ENCODE assay signal across 22 cellular contexts in genomic region chr4:55218041-55218440, GRCh38.
"Had no signal": no experiment of that assay in that cellular context is flagged by ENCODE, and none has a peak within 500 bp of the region (broad histone marks: within the 10 kb centered on the region; RNA-seq: fewer than 3 reads in every experiment).

No MANE protein-coding gene starts in this region.

- H3K27me3 ChIP-seq: colonic mucosa, dorsolateral prefrontal cortex, esophagus muscularis mucosa, gastroesophageal sphincter, pancreas, uterus had no signal

- H3K36me3 ChIP-seq: colonic mucosa, esophagus muscularis mucosa, gastroesophageal sphincter, left ventricle myocardium inferior, lower lobe of right lung, pancreas, uterus had no signal

- DNase-seq: colonic mucosa; dorsolateral prefrontal cortex; effector memory CD4-positive, alpha-beta T cell; immature natural killer cell; kidney; left cardiac atrium; left ventricle myocardium inferior; lower lobe of right lung; mesenchymal stem cell; midbrain; occipital lobe; pancreas; right cardiac atrium; small intestine; stimulated activated CD4-positive, alpha-beta T cell treated with anti-CD3 and anti-CD28 coated beads, Interleukin-2, amount 100 ng/mL, for 48 hours; stimulated activated naive CD4-positive, alpha-beta T cell treated with Interleukin-2 at 50 U/mL for 16 hours; trophoblast cell; uterus had no signal

- H3K9me3 ChIP-seq: colonic mucosa, esophagus muscularis mucosa, gastroesophageal sphincter, left ventricle myocardium inferior, lower lobe of right lung, pancreas, uterus had no signal

- H3K4me3 ChIP-seq: colonic mucosa, dorsolateral prefrontal cortex, esophagus muscularis mucosa, gastroesophageal sphincter, left ventricle myocardium inferior, lower lobe of right lung, pancreas, uterus had no signal

- H3K4me1 ChIP-seq: colonic mucosa, esophagus muscularis mucosa, gastroesophageal sphincter, pancreas, uterus had no signal

- FAIRE-seq: endometrium, kidney, pancreas, small intestine had no signal

- H3K27ac ChIP-seq: colonic mucosa, dorsolateral prefrontal cortex, epithelial cell of prostate, esophagus muscularis mucosa, gastroesophageal sphincter, left ventricle myocardium inferior, lower lobe of right lung, pancreas, uterus had no signal
